ENCODE assay signal across 1 cellular context in the genomic region with DNA sequence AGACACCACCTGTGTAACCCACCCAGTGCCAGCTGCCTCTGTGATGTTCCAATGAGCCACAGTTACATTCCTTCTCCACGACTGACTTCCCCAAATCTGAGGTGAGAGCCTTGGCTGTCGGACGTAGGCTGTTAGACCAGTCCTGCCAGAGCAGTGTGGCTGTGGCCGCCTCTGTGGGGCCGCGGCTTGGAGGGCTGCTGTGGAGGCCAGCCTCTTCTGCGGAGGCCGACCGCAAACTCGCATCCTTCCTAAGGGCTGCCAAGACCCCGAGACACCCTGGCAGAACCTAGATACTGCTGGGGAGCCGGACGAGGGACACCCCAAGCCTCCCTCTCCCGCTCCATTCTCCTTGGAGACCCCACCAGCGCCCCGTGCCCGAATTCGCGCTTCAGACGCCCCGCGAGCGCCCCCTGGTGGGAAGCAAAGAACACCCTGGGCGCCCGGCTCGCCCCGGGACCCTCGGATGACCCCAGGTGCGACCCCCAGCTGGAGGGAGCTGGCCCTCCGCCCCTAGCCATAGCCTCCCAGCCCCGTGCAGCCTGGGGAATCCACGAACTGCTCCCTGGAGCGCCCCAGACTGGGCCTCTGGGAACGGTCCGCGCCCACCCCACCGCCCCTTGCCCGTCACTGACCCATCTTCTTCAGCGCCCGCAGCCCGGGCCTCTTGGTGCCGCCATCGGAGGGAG.
TF ChIP-seq lines count a peak whose summit lies in the region.

No MANE protein-coding gene starts in this region.

TF ChIP-seq in HepG2, 621 proteins besides CTCF, POLR2A, EP300 and RAD21 (continued from another document and continues in another):
- TF ChIP-seq, protein P1, sequence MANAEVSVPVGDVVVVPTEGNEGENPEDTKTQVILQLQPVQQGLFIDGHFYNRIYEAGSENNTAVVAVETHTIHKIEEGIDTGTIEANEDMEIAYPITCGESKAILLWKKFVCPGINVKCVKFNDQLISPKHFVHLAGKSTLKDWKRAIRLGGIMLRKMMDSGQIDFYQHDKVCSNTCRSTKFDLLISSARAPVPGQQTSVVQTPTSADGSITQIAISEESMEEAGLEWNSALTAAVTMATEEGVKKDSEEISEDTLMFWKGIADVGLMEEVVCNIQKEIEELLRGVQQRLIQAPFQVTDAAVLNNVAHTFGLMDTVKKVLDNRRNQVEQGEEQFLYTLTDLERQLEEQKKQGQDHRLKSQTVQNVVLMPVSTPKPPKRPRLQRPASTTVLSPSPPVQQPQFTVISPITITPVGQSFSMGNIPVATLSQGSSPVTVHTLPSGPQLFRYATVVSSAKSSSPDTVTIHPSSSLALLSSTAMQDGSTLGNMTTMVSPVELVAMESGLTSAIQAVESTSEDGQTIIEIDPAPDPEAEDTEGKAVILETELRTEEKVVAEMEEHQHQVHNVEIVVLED (CRISPR knock-in tag; IDR thresholded peaks at IDR 0.05; ENCODE audit: borderline replicate concordance), result no peak
- TF ChIP-seq, protein P2, sequence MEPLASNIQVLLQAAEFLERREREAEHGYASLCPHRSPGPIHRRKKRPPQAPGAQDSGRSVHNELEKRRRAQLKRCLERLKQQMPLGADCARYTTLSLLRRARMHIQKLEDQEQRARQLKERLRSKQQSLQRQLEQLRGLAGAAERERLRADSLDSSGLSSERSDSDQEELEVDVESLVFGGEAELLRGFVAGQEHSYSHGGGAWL (CRISPR knock-in tag; IDR thresholded peaks at IDR 0.05), result no peak; the same call in 1 of the 2 replicates
- no peak for TF ChIP-seq ZNF720 (CRISPR knock-in tag; IDR thresholded peaks at IDR 0.05)
- TF ChIP-seq SPEN (CRISPR knock-in tag; IDR thresholded peaks at IDR 0.05; ENCODE audit: low read depth), result 0 out of 2 replicates have a peak, but pooled peaks have one; percentile 14
- no peak for TF ChIP-seq GFI1 (CRISPR knock-in tag; IDR thresholded peaks at IDR 0.05; ENCODE audit: borderline replicate concordance)
- TF ChIP-seq ZBTB1 (CRISPR knock-in tag; IDR thresholded peaks at IDR 0.05; ENCODE audit: borderline replicate concordance), result no peak
- TF ChIP-seq PITX1 (CRISPR knock-in tag; IDR thresholded peaks at IDR 0.05), result no peak
- peak; percentile 54; the same call in 1 of the 2 replicates for TF ChIP-seq SRY (CRISPR knock-in tag; IDR thresholded peaks at IDR 0.05)
- no peak for TF ChIP-seq ZNF761 (CRISPR knock-in tag; conservative IDR thresholded peaks at IDR 0.05)
- peak; percentile 45; the same call in 1 of the 2 replicates for TF ChIP-seq RXRB (CRISPR knock-in tag; IDR thresholded peaks at IDR 0.05; ENCODE audit: borderline replicate concordance)
- TF ChIP-seq SAP130 (CRISPR knock-in tag; IDR thresholded peaks at IDR 0.05; ENCODE audit: low read depth), result peak; percentile 40; the same call in 1 of the 2 replicates
- TF ChIP-seq SP2 (CRISPR knock-in tag; IDR thresholded peaks at IDR 0.05), result no peak
- TF ChIP-seq, protein P3, sequence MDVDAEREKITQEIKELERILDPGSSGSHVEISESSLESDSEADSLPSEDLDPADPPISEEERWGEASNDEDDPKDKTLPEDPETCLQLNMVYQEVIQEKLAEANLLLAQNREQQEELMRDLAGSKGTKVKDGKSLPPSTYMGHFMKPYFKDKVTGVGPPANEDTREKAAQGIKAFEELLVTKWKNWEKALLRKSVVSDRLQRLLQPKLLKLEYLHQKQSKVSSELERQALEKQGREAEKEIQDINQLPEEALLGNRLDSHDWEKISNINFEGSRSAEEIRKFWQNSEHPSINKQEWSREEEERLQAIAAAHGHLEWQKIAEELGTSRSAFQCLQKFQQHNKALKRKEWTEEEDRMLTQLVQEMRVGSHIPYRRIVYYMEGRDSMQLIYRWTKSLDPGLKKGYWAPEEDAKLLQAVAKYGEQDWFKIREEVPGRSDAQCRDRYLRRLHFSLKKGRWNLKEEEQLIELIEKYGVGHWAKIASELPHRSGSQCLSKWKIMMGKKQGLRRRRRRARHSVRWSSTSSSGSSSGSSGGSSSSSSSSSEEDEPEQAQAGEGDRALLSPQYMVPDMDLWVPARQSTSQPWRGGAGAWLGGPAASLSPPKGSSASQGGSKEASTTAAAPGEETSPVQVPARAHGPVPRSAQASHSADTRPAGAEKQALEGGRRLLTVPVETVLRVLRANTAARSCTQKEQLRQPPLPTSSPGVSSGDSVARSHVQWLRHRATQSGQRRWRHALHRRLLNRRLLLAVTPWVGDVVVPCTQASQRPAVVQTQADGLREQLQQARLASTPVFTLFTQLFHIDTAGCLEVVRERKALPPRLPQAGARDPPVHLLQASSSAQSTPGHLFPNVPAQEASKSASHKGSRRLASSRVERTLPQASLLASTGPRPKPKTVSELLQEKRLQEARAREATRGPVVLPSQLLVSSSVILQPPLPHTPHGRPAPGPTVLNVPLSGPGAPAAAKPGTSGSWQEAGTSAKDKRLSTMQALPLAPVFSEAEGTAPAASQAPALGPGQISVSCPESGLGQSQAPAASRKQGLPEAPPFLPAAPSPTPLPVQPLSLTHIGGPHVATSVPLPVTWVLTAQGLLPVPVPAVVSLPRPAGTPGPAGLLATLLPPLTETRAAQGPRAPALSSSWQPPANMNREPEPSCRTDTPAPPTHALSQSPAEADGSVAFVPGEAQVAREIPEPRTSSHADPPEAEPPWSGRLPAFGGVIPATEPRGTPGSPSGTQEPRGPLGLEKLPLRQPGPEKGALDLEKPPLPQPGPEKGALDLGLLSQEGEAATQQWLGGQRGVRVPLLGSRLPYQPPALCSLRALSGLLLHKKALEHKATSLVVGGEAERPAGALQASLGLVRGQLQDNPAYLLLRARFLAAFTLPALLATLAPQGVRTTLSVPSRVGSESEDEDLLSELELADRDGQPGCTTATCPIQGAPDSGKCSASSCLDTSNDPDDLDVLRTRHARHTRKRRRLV (CRISPR knock-in tag; IDR thresholded peaks at IDR 0.05), result no peak
- TF ChIP-seq HHEX (CRISPR knock-in tag; IDR thresholded peaks at IDR 0.05), result no peak
- TF ChIP-seq TEAD3 (CRISPR knock-in tag; optimal IDR thresholded peaks at IDR 0.05; ENCODE audit: borderline replicate concordance), result peak; percentile 17
- no peak for TF ChIP-seq YEATS2 (CRISPR knock-in tag; IDR thresholded peaks at IDR 0.05; ENCODE audit: borderline replicate concordance)
- TF ChIP-seq SALL2 (CRISPR knock-in tag; IDR thresholded peaks at IDR 0.05), result no peak
- TF ChIP-seq, protein P4, sequence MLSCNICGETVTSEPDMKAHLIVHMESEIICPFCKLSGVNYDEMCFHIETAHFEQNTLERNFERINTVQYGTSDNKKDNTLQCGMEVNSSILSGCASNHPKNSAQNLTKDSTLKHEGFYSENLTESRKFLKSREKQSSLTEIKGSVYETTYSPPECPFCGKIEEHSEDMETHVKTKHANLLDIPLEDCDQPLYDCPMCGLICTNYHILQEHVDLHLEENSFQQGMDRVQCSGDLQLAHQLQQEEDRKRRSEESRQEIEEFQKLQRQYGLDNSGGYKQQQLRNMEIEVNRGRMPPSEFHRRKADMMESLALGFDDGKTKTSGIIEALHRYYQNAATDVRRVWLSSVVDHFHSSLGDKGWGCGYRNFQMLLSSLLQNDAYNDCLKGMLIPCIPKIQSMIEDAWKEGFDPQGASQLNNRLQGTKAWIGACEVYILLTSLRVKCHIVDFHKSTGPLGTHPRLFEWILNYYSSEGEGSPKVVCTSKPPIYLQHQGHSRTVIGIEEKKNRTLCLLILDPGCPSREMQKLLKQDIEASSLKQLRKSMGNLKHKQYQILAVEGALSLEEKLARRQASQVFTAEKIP (CRISPR knock-in tag; IDR thresholded peaks at IDR 0.05; ENCODE audit: borderline replicate concordance), result no peak
- TF ChIP-seq, protein P5, sequence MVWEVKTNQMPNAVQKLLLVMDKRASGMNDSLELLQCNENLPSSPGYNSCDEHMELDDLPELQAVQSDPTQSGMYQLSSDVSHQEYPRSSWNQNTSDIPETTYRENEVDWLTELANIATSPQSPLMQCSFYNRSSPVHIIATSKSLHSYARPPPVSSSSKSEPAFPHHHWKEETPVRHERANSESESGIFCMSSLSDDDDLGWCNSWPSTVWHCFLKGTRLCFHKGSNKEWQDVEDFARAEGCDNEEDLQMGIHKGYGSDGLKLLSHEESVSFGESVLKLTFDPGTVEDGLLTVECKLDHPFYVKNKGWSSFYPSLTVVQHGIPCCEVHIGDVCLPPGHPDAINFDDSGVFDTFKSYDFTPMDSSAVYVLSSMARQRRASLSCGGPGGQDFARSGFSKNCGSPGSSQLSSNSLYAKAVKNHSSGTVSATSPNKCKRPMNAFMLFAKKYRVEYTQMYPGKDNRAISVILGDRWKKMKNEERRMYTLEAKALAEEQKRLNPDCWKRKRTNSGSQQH (CRISPR knock-in tag; IDR thresholded peaks at IDR 0.05; ENCODE audit: low read depth), result no peak
- TF ChIP-seq ZNF124 (CRISPR knock-in tag; IDR thresholded peaks at IDR 0.05), result no peak
- TF ChIP-seq CBX5 (CRISPR knock-in tag; IDR thresholded peaks at IDR 0.05; ENCODE audit: borderline replicate concordance), result no peak
- no peak for TF ChIP-seq RAD51 (IDR thresholded peaks at IDR 0.05; ENCODE audit: borderline replicate concordance)
- TF ChIP-seq, protein P6, sequence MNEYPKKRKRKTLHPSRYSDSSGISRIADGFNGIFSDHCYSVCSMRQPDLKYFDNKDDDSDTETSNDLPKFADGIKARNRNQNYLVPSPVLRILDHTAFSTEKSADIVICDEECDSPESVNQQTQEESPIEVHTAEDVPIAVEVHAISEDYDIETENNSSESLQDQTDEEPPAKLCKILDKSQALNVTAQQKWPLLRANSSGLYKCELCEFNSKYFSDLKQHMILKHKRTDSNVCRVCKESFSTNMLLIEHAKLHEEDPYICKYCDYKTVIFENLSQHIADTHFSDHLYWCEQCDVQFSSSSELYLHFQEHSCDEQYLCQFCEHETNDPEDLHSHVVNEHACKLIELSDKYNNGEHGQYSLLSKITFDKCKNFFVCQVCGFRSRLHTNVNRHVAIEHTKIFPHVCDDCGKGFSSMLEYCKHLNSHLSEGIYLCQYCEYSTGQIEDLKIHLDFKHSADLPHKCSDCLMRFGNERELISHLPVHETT (CRISPR knock-in tag; conservative IDR thresholded peaks at IDR 0.05), result no peak
- TF ChIP-seq ZNF878 (CRISPR knock-in tag; IDR thresholded peaks at IDR 0.05), result no peak
- TF ChIP-seq ESRRA (CRISPR knock-in tag; IDR thresholded peaks at IDR 0.05; ENCODE audit: low read depth), result no peak
- TF ChIP-seq ZNF589 (CRISPR knock-in tag; conservative IDR thresholded peaks at IDR 0.05), result no peak
- no peak for TF ChIP-seq SRF (IDR thresholded peaks at IDR 0.05; ENCODE audit: low read depth, low read length)
- TF ChIP-seq, protein P7, sequence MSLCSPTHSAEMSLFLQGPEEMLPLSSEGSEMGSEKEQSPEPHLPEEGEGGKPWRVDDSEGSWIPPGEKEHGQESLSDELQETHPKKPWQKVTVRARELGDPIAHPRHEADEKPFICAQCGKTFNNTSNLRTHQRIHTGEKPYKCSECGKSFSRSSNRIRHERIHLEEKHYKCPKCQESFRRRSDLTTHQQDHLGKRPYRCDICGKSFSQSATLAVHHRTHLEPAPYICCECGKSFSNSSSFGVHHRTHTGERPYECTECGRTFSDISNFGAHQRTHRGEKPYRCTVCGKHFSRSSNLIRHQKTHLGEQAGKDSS (CRISPR knock-in tag; IDR thresholded peaks at IDR 0.05; ENCODE audit: borderline replicate concordance, low read depth), result peak; percentile 77; the same call in 1 of the 2 replicates
- TF ChIP-seq TRIM24 (CRISPR knock-in tag; IDR thresholded peaks at IDR 0.05), result no peak
- no peak; the same call in 1 of the 2 replicates for TF ChIP-seq ZNF335 (CRISPR knock-in tag; IDR thresholded peaks at IDR 0.05)
- peak; percentile 30; the same call in 1 of the 2 replicates for TF ChIP-seq NFKB2 (CRISPR knock-in tag; IDR thresholded peaks at IDR 0.05; ENCODE audit: borderline replicate concordance)
- TF ChIP-seq ZNF550 (CRISPR knock-in tag; IDR thresholded peaks at IDR 0.05; ENCODE audit: borderline replicate concordance), result no peak
- TF ChIP-seq CENPX (CRISPR knock-in tag; IDR thresholded peaks at IDR 0.05), result no peak
- TF ChIP-seq SMC3 (IDR thresholded peaks at IDR 0.05; ENCODE audit: low read length), result no peak
- TF ChIP-seq PTBP1 (IDR thresholded peaks at IDR 0.05; ENCODE audit: low read depth, low read length, poor library complexity, severe bottlenecking), result peak; percentile 40
- TF ChIP-seq, protein P8, sequence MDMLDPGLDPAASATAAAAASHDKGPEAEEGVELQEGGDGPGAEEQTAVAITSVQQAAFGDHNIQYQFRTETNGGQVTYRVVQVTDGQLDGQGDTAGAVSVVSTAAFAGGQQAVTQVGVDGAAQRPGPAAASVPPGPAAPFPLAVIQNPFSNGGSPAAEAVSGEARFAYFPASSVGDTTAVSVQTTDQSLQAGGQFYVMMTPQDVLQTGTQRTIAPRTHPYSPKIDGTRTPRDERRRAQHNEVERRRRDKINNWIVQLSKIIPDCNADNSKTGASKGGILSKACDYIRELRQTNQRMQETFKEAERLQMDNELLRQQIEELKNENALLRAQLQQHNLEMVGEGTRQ (IDR thresholded peaks at IDR 0.05; ENCODE audit: low read depth, low read length), result no peak
- TF ChIP-seq, protein P8 (CRISPR knock-in tag; IDR thresholded peaks at IDR 0.05; ENCODE audit: borderline replicate concordance), result no peak
- TF ChIP-seq GATAD2A (CRISPR knock-in tag; IDR thresholded peaks at IDR 0.05), result peak; percentile 43; the same call in 1 of the 2 replicates
- no peak; the same call in 1 of the 2 replicates for TF ChIP-seq ZNF34 (CRISPR knock-in tag; IDR thresholded peaks at IDR 0.05; ENCODE audit: borderline replicate concordance)
- TF ChIP-seq ZZZ3 (CRISPR knock-in tag; IDR thresholded peaks at IDR 0.05; ENCODE audit: borderline replicate concordance), result no peak
- peak; percentile 66; the same call in 1 of the 2 replicates for TF ChIP-seq ZNF768 (CRISPR knock-in tag; IDR thresholded peaks at IDR 0.05)
- TF ChIP-seq ZFP37 (CRISPR knock-in tag; IDR thresholded peaks at IDR 0.05; ENCODE audit: borderline replicate concordance), result no peak
- TF ChIP-seq, protein P9, sequence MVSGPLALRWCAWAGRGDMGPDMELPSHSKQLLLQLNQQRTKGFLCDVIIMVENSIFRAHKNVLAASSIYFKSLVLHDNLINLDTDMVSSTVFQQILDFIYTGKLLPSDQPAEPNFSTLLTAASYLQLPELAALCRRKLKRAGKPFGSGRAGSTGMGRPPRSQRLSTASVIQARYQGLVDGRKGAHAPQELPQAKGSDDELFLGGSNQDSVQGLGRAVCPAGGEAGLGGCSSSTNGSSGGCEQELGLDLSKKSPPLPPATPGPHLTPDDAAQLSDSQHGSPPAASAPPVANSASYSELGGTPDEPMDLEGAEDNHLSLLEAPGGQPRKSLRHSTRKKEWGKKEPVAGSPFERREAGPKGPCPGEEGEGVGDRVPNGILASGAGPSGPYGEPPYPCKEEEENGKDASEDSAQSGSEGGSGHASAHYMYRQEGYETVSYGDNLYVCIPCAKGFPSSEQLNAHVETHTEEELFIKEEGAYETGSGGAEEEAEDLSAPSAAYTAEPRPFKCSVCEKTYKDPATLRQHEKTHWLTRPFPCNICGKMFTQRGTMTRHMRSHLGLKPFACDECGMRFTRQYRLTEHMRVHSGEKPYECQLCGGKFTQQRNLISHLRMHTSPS (CRISPR knock-in tag; IDR thresholded peaks at IDR 0.05; ENCODE audit: low read depth), result peak; percentile 29; the same call in 1 of the 2 replicates
- TF ChIP-seq MIER2 (CRISPR knock-in tag; IDR thresholded peaks at IDR 0.05), result no peak
- TF ChIP-seq NFKBIZ (CRISPR knock-in tag; IDR thresholded peaks at IDR 0.05), result no peak
